8 cellular contexts compared by ENCODE assay signal in genomic region chr17:70464995-70465394, GRCh38.
"Had no signal": no experiment of that assay in that cellular context is flagged by ENCODE, and none has a peak within 500 bp of the region (broad histone marks: within the 10 kb centered on the region; RNA-seq: fewer than 3 reads in every experiment).

No MANE protein-coding gene starts in this region.

- FAIRE-seq: G401.6, GM12878, GM12891, GM12892, GM18507, GM19239 had no signal

- H3K4me3 ChIP-seq: GM12878 had no signal

- DNase-seq: GDM1, GF-D8 had no signal
